In the genomic region with DNA sequence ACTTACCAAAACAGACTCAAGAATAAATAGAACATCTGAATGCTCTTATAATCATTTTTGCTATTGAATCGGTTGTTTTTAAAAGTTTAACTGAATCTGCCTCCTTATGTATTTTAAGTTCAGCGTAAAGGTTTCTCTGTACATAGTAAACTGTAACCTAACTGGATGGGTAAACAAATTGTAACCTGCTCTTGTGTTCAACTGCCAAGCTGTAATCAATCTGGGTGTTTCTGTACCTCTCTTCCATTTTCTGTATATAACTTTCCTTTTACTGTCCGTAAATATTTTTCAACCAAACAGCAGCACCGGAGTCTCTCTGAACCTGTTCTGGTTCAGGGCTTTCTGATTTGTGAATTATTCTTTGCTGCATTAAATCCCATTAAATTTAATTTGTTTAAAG, we compare ENCODE assay signal across 22 cellular contexts. TPM values are rescaled to one million over a fixed set of nuclear protein-coding genes. Genes with fewer than 3 reads are reported as not detected.
DNase-seq lines count a peak whose midpoint lies in the region; ATAC-seq, FAIRE-seq and TF ChIP-seq lines count a peak whose summit lies in the region.
"Had no signal": no experiment of that assay in that cellular context is flagged by ENCODE, and none has a peak within 500 bp of the region (broad histone marks: within the 10 kb centered on the region; RNA-seq: fewer than 3 reads in every experiment).

No MANE protein-coding gene starts in this region.

- no peak overlapping the region for H3T11ph ChIP-seq in H9 (ENCODE audit: low read length)

- DNase-seq in H9 (no peak), LNCaP clone FGC (ENCODE audit: low read depth) (peak; percentile 35), H1 (ENCODE audit: low read depth in 1 of 2, low spot score in 2 of 2) (no peak), dermis blood vessel endothelial cell (no peak), GM12891 (ENCODE audit: insufficient read length, low spot score) (no peak)
- no peak for DNase-seq in stimulated activated naive CD4-positive, alpha-beta T cell treated with Interleukin-2 at 50 U/mL for 16 hours (lab: John Stamatoyannopoulos, UW)
- DNase-seq: 8988T; Calu3; CD8-positive, alpha-beta T cell; DMS53; DND-41; EL; GOT3; KBM-7 had no signal

- TF ChIP-seq RAD21 in H1 (IDR thresholded peaks at IDR 0.05 in 1 of 2, conservative IDR thresholded peaks at IDR 0.05 in 1 of 2; ENCODE audit: low read depth in 2 of 2, low read length in 2 of 2): no peak

- no peaks in the 10 kb centered on the region for H3K9me3 ChIP-seq in H9 (ENCODE audit: control insufficient read depth, low read depth, low read length)
- H3K9me3 ChIP-seq in H1 (ENCODE audit: insufficient read depth in 2 of 2, low read depth in 1 of 2, low read length in 1 of 2): no peaks in the 10 kb centered on the region; a peak in 1 of 4 replicates
- H3K9me3 ChIP-seq: HAP-1 had no signal

- no CpG with 5 or more reads among the region's 4 CpGs for WGBS in H9 (ENCODE audit: extremely low coverage, insufficient read length, low lambda C conversion rate)
- WGBS in H1 (ENCODE audit: extremely low coverage in 1 of 2, insufficient coverage in 1 of 2, insufficient read length in 1 of 2, insufficient replicate concordance in 2 of 2, low coverage in 1 of 2, low lambda C conversion rate in 2 of 2, missing lambda C conversion rate in 1 of 2), 2 experiments: 89% methylated on average over 4 of the region's 4 CpGs; no CpG with 5 or more reads in 1 of the 2 experiments

- H3K56ac ChIP-seq in H9 (ENCODE audit: insufficient read length, low read depth, low read length) (no peak overlapping the region), H1 (replicated peaks; ENCODE audit: insufficient read length, low read depth, low read length) (no peak overlapping the region)

- peaks cover 3% of the 10 kb centered on the region for H3K23me2 ChIP-seq in H9 (ENCODE audit: insufficient read length, low read depth, low read length, poor library complexity, severe bottlenecking)
- H3K23me2 ChIP-seq in H1 (ENCODE audit: low read depth, low read length): no peaks in the 10 kb centered on the region; the same call in 1 of the 2 replicates

- H3K14ac ChIP-seq in H9 (ENCODE audit: insufficient read depth, low read length) (no peak overlapping the region), H1 (ENCODE audit: insufficient read length) (no peak overlapping the region)

- no peak overlapping the region for H3K4me3 Mint-ChIP-seq in H9
- H3K4me3 Mint-ChIP-seq: B cell; CD8-positive, alpha-beta T cell; IgD-negative memory B cell had no signal

- no peak overlapping the region for H2AFZ ChIP-seq in H9 (ENCODE audit: low read length)
- H2AFZ ChIP-seq in H1 (ENCODE audit: low read length): no peak overlapping the region

- H3K79me2 ChIP-seq in H9 (ENCODE audit: insufficient read depth, low read length) (no peaks in the 10 kb centered on the region), H1 (ENCODE audit: control insufficient read depth in 1 of 2, insufficient read depth in 2 of 2, low read length in 2 of 2) (no peaks in the 10 kb centered on the region)

- peaks cover 2% of the 10 kb centered on the region; the same call in 1 of the 2 replicates for H3K27me3 Mint-ChIP-seq in H9 (ENCODE audit: low read depth)
- H3K27me3 Mint-ChIP-seq: B cell, IgD-negative memory B cell had no signal

- H3K79me1 ChIP-seq in H9 (ENCODE audit: insufficient read depth, low read depth, low read length, poor library complexity, severe bottlenecking) (no peaks in the 10 kb centered on the region), H1 (ENCODE audit: low read depth, low read length) (no peaks in the 10 kb centered on the region)

- H4K5ac ChIP-seq in H9 (ENCODE audit: insufficient read length, low read depth, low read length): no peak overlapping the region
- H4K5ac ChIP-seq in H1 (ENCODE audit: insufficient read length, low read depth, low read length): peak overlapping the region; percentile 9

- H2BK120ac ChIP-seq in H9 (ENCODE audit: low read depth, low read length, poor library complexity, severe bottlenecking) (no peak overlapping the region), H1 (replicated peaks; ENCODE audit: low read depth, low read length) (peak overlapping the region; percentile 61)

- H3K4me3 ChIP-seq in LNCaP clone FGC (ENCODE audit: low read depth, low read length): no peak overlapping the region
- H3K4me3 ChIP-seq in H1 (ENCODE audit: extremely low read depth in 1 of 4, insufficient read depth in 2 of 4, low read depth in 3 of 4, low read length in 4 of 4): no peak overlapping the region
- H3K4me3 ChIP-seq: BLaER1 treated with 17β-estradiol and CSF1 and Interleukin-3, amounts not matched to agents 10 nM and 100 nM; GM12878; HAP-1 had no signal

- H3K36me3 Mint-ChIP-seq in H9 (ENCODE audit: insufficient read depth in 1 of 3, low read depth in 3 of 3): peaks cover 6 to 17% (median 11%) of the 10 kb centered on the region in 3 experiments; a peak in 6 of 7 replicates
- H3K36me3 Mint-ChIP-seq: CD8-positive, alpha-beta T cell had no signal

- no peak overlapping the region for H4K91ac ChIP-seq in H9 (ENCODE audit: insufficient read length, low read depth, low read length)
- H4K91ac ChIP-seq in H1 (replicated peaks; ENCODE audit: insufficient read length, low read length): no peak overlapping the region

- CTCF ChIA-PET in H1 (lab: Charles Lee; ENCODE audit: partially characterized antibody): interaction anchor here (0.9 to 3.2 kb wide), 7 partner anchors 10 to 183 kb away, joined by 3 to 25 read pairs (median 3); partner anchors contain the start of gene DNAH7

- peak overlapping the region in 2 of 3 experiments; percentile 43 to 66; a peak in 3 of 7 replicates for H3K27ac Mint-ChIP-seq in H9
- H3K27ac Mint-ChIP-seq: B cell; CD8-positive, alpha-beta T cell; IgD-negative memory B cell had no signal

- H3K4me2 ChIP-seq in H9 (ENCODE audit: insufficient read depth, insufficient read length, low read length) (no peak overlapping the region), H1 (ENCODE audit: insufficient read depth in 1 of 2, low read depth in 2 of 2, low read length in 2 of 2) (no peak overlapping the region; a peak in 1 of 4 replicates)
- H3K4me2 ChIP-seq: BLaER1 treated with 17β-estradiol and CSF1 and Interleukin-3, amounts not matched to agents 10 nM and 100 nM had no signal

- H3K9ac ChIP-seq in H9 (ENCODE audit: extremely low read depth, insufficient read length, low read length) (no peak overlapping the region), H1 (replicated peaks in 1 of 4; ENCODE audit: extremely low read depth in 1 of 4, low read depth in 3 of 4, low read length in 3 of 4) (no peak overlapping the region)
- H3K9ac ChIP-seq: BLaER1 treated with 17β-estradiol and CSF1 and Interleukin-3, amounts not matched to agents 10 nM and 100 nM had no signal

- TF ChIP-seq EP300 in H1 (IDR thresholded peaks at IDR 0.05; ENCODE audit: borderline replicate concordance in 1 of 2, low read depth in 2 of 2, low read length in 2 of 2): no peak

- H2BK12ac ChIP-seq in H9 (ENCODE audit: insufficient read length, low read depth, low read length): no peak overlapping the region
- no peak overlapping the region for H2BK12ac ChIP-seq in H1 (ENCODE audit: low read depth, low read length)

- no peak for TF ChIP-seq POLR2A in H1 (IDR thresholded peaks at IDR 0.05; ENCODE audit: control extremely low read depth in 1 of 2, low read depth in 2 of 2, low read length in 2 of 2)
- no peak for TF ChIP-seq POLR2A in GM12891 (IDR thresholded peaks at IDR 0.05; ENCODE audit: low read depth, low read length)

- ATAC-seq in GM18511 (IDR thresholded peaks at IDR 0.05; ENCODE audit: unreplicated experiment): no peak
- ATAC-seq: CD8-positive, alpha-beta T cell; GM12878; HepG2 had no signal

- H2BK20ac ChIP-seq in H9 (ENCODE audit: low read depth, low read length, poor library complexity, severe bottlenecking): no peak overlapping the region
- H2BK20ac ChIP-seq in H1 (ENCODE audit: low read length): peak overlapping the region; percentile 32; the same call in 1 of the 2 replicates

- H3K18ac ChIP-seq in H9 (ENCODE audit: insufficient read length, low read depth, low read length) (no peak overlapping the region), H1 (ENCODE audit: extremely low read depth, low read length) (no peak overlapping the region; the same call in none of the 2 replicates)

- peaks cover 17 to 20% of the 10 kb centered on the region in 2 experiments for H3K9me3 Mint-ChIP-seq in H9

- no peak overlapping the region for H3K27ac ChIP-seq in H9 (ENCODE audit: insufficient read length, low read depth, low read length)
- no peak overlapping the region for H3K27ac ChIP-seq in H1 (ENCODE audit: low read depth, low read length)
- H3K27ac ChIP-seq: BLaER1 treated with 17β-estradiol and CSF1 and Interleukin-3, amounts not matched to agents 10 nM and 100 nM had no signal

- H4K8ac ChIP-seq in H9 (replicated peaks; ENCODE audit: insufficient read length, low read depth, low read length) (no peak overlapping the region), H1 (ENCODE audit: extremely low read depth, insufficient read depth, low read length) (no peak overlapping the region)

- peaks cover 41 to 45% of the 10 kb centered on the region in 2 experiments for H3K4me1 Mint-ChIP-seq in H9

- H3K36me3 ChIP-seq in H1 (ENCODE audit: control insufficient read depth in 2 of 4, insufficient read depth in 4 of 4, low read length in 3 of 4): no peaks in the 10 kb centered on the region
- H3K36me3 ChIP-seq: BLaER1 treated with 17β-estradiol and CSF1 and Interleukin-3, amounts not matched to agents 10 nM and 100 nM; HAP-1 had no signal

- FAIRE-seq in H1 (lab: Jason Lieb, UNC) (no peak), GM12891 (lab: Jason Lieb, UNC) (no peak)
- FAIRE-seq: GM12878, HepG2 had no signal

- POLR2A ChIA-PET in H1 (lab: Charles Lee; ENCODE audit: partially characterized antibody): no interaction called here

- H4K20me1 ChIP-seq in H9 (ENCODE audit: control insufficient read depth, insufficient read depth, insufficient read length) (no peaks in the 10 kb centered on the region), H1 (replicated peaks in 1 of 2; ENCODE audit: control insufficient read depth in 1 of 2, insufficient read depth in 2 of 2, low read length in 2 of 2) (no peaks in the 10 kb centered on the region)
- H4K20me1 ChIP-seq: BLaER1 treated with 17β-estradiol and CSF1 and Interleukin-3, amounts not matched to agents 10 nM and 100 nM had no signal

- H2BK15ac ChIP-seq in H9 (ENCODE audit: low read depth, low read length) (no peak overlapping the region), H1 (ENCODE audit: low read length) (no peak overlapping the region)

- H2BK5ac ChIP-seq in H9 (ENCODE audit: insufficient read length, low read length) (no peak overlapping the region), H1 (ENCODE audit: low read depth, low read length) (no peak overlapping the region)

- H2AK5ac ChIP-seq in H9 (ENCODE audit: insufficient read length, low read length): no peak overlapping the region
- H2AK5ac ChIP-seq in H1 (ENCODE audit: low read depth, low read length): no peak overlapping the region

- H3K4ac ChIP-seq in H9 (ENCODE audit: low read depth, low read length) (no peak overlapping the region), H1 (replicated peaks; ENCODE audit: insufficient read length, low read depth, low read length) (no peak overlapping the region)

- no peak overlapping the region for H3K23ac ChIP-seq in H9 (ENCODE audit: insufficient read length, low read depth, low read length)
- H3K23ac ChIP-seq in H1 (ENCODE audit: insufficient read length): no peak overlapping the region

- H3K27me3 ChIP-seq in H9 (ENCODE audit: insufficient read depth, low read length) (no peaks in the 10 kb centered on the region), H1 (replicated peaks in 1 of 4; ENCODE audit: control insufficient read depth in 3 of 4, extremely low read depth in 1 of 4, insufficient read depth in 3 of 4, low read length in 3 of 4) (no peaks in the 10 kb centered on the region)
- H3K27me3 ChIP-seq: BLaER1 treated with 17β-estradiol and CSF1 and Interleukin-3, amounts not matched to agents 10 nM and 100 nM had no signal

- TF ChIP-seq CTCF in H9 (conservative IDR thresholded peaks at IDR 0.05): no peak
- TF ChIP-seq CTCF in LNCaP clone FGC (IDR thresholded peaks at IDR 0.05; ENCODE audit: control insufficient read depth, extremely low read depth, insufficient read depth): no peak
- TF ChIP-seq CTCF in H1 (IDR thresholded peaks at IDR 0.05; ENCODE audit: control extremely low read depth in 1 of 3, insufficient read depth in 1 of 3, low read depth in 1 of 3, low read length in 3 of 3): no peak

- peaks cover 2% of the 10 kb centered on the region; the same call in 1 of the 2 replicates for H3K4me1 ChIP-seq in H9 (ENCODE audit: insufficient read depth, low read length)
- peaks cover 4 to 10% (median 7%) of the 10 kb centered on the region in 4 experiments; a peak in 5 of 7 replicates for H3K4me1 ChIP-seq in H1 (replicated peaks in 1 of 4; ENCODE audit: control insufficient read depth in 3 of 4, insufficient read depth in 4 of 4, low read length in 3 of 4)

RNA-seq across cellular contexts. Expression of gene DNAH7, which starts 27.6 kb away (rescaled TPM):
- total RNA-seq in H9 (2021) (0.09 TPM in 1 of 2 replicates, not detected in the other), dermis blood vessel endothelial cell (0.09 and 0.17 TPM in 2 replicates)
- total RNA-seq in H1 (2021; fragmentation: NEBNext Ultra II Directional; extraction: Animal tissue kit (Norgen Biotek cat#: 25700)): 0.07 and 0.21 TPM in 2 replicates
- 0.08 TPM in 2 replicates for polyA plus RNA-seq in H1 (2011; rRNA removed)
- 0.05 TPM for polyA plus RNA-seq in H1 (2011; cell fraction: cytosol; rRNA removed)
- polyA plus RNA-seq in H1 (2011; cell fraction: nucleus; rRNA removed): 0.41 TPM
- 0.12 to 0.54 TPM (median 0.23 TPM) in 4 replicates for polyA plus RNA-seq in H1 (2012, experiment 1 of 2)
- polyA plus RNA-seq in H1 (2012, experiment 2 of 2): not detected
- 0.08 TPM for polyA plus RNA-seq in H1 (2013, experiment 1 of 2)
- polyA plus RNA-seq in H1 (2013, experiment 2 of 2): 0.07 TPM
- polyA minus RNA-seq in H1 (2011; rRNA and poly(A)+ RNA removed): 0.09 and 0.17 TPM in 2 replicates
- not detected for polyA minus RNA-seq in H1 (2011; cell fraction: cytosol; rRNA and poly(A)+ RNA removed)
- polyA minus RNA-seq in H1 (2011; cell fraction: nucleus; rRNA and poly(A)+ RNA removed): 0.50 TPM
- 0.08 TPM for polyA plus RNA-seq in GM12891 (2012; ENCODE audit: low read depth, missing spikeins)
- total RNA-seq: CD8-positive, alpha-beta T cell; G401 had no signal
- polyA plus RNA-seq: HepG2 had no signal
